In genomic region chr9:97668485-97668884, GRCh38 we compare ENCODE assay signal across 19 cellular contexts. TPM values are rescaled to one million over a fixed set of nuclear protein-coding genes. Genes with fewer than 3 reads are reported as not detected.
DNase-seq lines count a peak whose midpoint lies in the region; ATAC-seq and TF ChIP-seq lines count a peak whose summit lies in the region.
"Had no signal": no experiment of that assay in that cellular context is flagged by ENCODE, and none has a peak within 500 bp of the region (broad histone marks: within the 10 kb centered on the region; RNA-seq: fewer than 3 reads in every experiment).

No MANE protein-coding gene starts in this region.

- H3K4me3 ChIP-seq in naive thymus-derived CD4-positive, alpha-beta T cell (ENCODE audit: low read length), result no peak overlapping the region
- H3K4me3 ChIP-seq: MG63, PC-9 had no signal

- H3K27me3 Mint-ChIP-seq in naive thymus-derived CD4-positive, alpha-beta T cell, result no peaks in the 10 kb centered on the region
- no peaks in the 10 kb centered on the region for H3K27me3 Mint-ChIP-seq in stimulated activated naive CD8-positive, alpha-beta T cell treated with anti-CD3 and anti-CD28 coated beads, Interleukin-15, Interleukin-2, amounts not matched to agents 100 ng/mL and 50 ng/mL, for 24 hours
- H3K27me3 Mint-ChIP-seq: IgD-negative memory B cell had no signal

- H3K4me1 Mint-ChIP-seq in naive thymus-derived CD4-positive, alpha-beta T cell, result peaks cover 3 to 21% (median 15%) of the 10 kb centered on the region in 7 donors
- peaks cover 52% of the 10 kb centered on the region for H3K4me1 Mint-ChIP-seq in stimulated activated naive CD8-positive, alpha-beta T cell treated with anti-CD3 and anti-CD28 coated beads, Interleukin-15, Interleukin-2, amounts not matched to agents 100 ng/mL and 50 ng/mL, for 24 hours (ENCODE audit: low read depth)

- no peaks in the 10 kb centered on the region for H3K9me3 ChIP-seq in naive thymus-derived CD4-positive, alpha-beta T cell (ENCODE audit: control insufficient read depth in 2 of 3, low read length in 3 of 3)
- H3K9me3 ChIP-seq: MG63 had no signal

- no peaks in the 10 kb centered on the region for H3K4me1 ChIP-seq in naive thymus-derived CD4-positive, alpha-beta T cell (ENCODE audit: control insufficient read depth in 2 of 2, insufficient read depth in 2 of 2, low read length in 2 of 2)

- POLR2A ChIA-PET in naive thymus-derived CD4-positive, alpha-beta T cell (lab: Charles Lee), result interaction anchor here (0.8 kb wide), 1 partner anchor 189 kb away, joined by 3 read pairs; no protein-coding TSS in a partner anchor

- no peak for TF ChIP-seq CTCF in GM10266 (IDR thresholded peaks at IDR 0.05; ENCODE audit: control insufficient read depth, insufficient read depth, low read depth, missing control alignments)

- H3K36me3 Mint-ChIP-seq in naive thymus-derived CD4-positive, alpha-beta T cell, result peaks cover 0 to 39% (median 25%) of the 10 kb centered on the region in 5 donors
- peaks cover 92% of the 10 kb centered on the region for H3K36me3 Mint-ChIP-seq in stimulated activated naive CD8-positive, alpha-beta T cell treated with anti-CD3 and anti-CD28 coated beads, Interleukin-15, Interleukin-2, amounts not matched to agents 100 ng/mL and 50 ng/mL, for 24 hours (ENCODE audit: low read depth)

- intact Hi-C loops in naive thymus-derived CD4-positive, alpha-beta T cell (cut with micrococcal nuclease), result no loop called here

- H3K36me3 ChIP-seq in naive thymus-derived CD4-positive, alpha-beta T cell (ENCODE audit: control insufficient read depth in 2 of 3, insufficient read depth in 3 of 3, low read length in 3 of 3), result peaks cover 44 to 94% (median 69%) of the 10 kb centered on the region in 3 experiments

- peak overlapping the region in 5 of 9 donors; percentile 38 to 51 (median 39) for H3K27ac Mint-ChIP-seq in naive thymus-derived CD4-positive, alpha-beta T cell
- H3K27ac Mint-ChIP-seq in stimulated activated naive CD8-positive, alpha-beta T cell treated with anti-CD3 and anti-CD28 coated beads, Interleukin-15, Interleukin-2, amounts not matched to agents 100 ng/mL and 50 ng/mL, for 24 hours, result peak overlapping the region; percentile 68

- CTCF ChIA-PET in naive thymus-derived CD4-positive, alpha-beta T cell (lab: Charles Lee), result no interaction called here

- no peak for ATAC-seq in naive thymus-derived CD4-positive, alpha-beta T cell

- no peaks in the 10 kb centered on the region for H3K27me3 ChIP-seq in naive thymus-derived CD4-positive, alpha-beta T cell (ENCODE audit: control insufficient read depth in 2 of 2, insufficient read depth in 2 of 2, low read length in 2 of 2)
- H3K27me3 ChIP-seq: MG63 had no signal

- no peak overlapping the region for H3K4me3 Mint-ChIP-seq in naive thymus-derived CD4-positive, alpha-beta T cell
- peak overlapping the region; percentile 27 for H3K4me3 Mint-ChIP-seq in stimulated activated naive CD8-positive, alpha-beta T cell treated with anti-CD3 and anti-CD28 coated beads, Interleukin-15, Interleukin-2, amounts not matched to agents 100 ng/mL and 50 ng/mL, for 24 hours
- H3K4me3 Mint-ChIP-seq: IgD-negative memory B cell had no signal

- no peaks in the 10 kb centered on the region for H3K9me3 Mint-ChIP-seq in naive thymus-derived CD4-positive, alpha-beta T cell
- H3K9me3 Mint-ChIP-seq in stimulated activated naive CD8-positive, alpha-beta T cell treated with anti-CD3 and anti-CD28 coated beads, Interleukin-15, Interleukin-2, amounts not matched to agents 100 ng/mL and 50 ng/mL, for 24 hours, result no peaks in the 10 kb centered on the region
- H3K9me3 Mint-ChIP-seq: IgD-negative memory B cell had no signal

- H3K27ac ChIP-seq in naive thymus-derived CD4-positive, alpha-beta T cell (ENCODE audit: low read depth, low read length), result no peak overlapping the region
- H3K27ac ChIP-seq: C4-2B, PC-9, RWPE1 had no signal

- DNase-seq in activated T-cell treated with anti-CD3 and anti-CD28 coated beads for 48 hours (ENCODE audit: low read depth) (peak; percentile 8), activated T-cell treated with anti-CD3 and anti-CD28 coated beads for 4 hours (no peak), GM10266 (ENCODE audit: extremely low spot score) (no peak), AML-193 (lab: John Stamatoyannopoulos, UW) (no peak)
- peak; percentile 10 for DNase-seq in stimulated activated CD4-positive, alpha-beta T cell treated with anti-CD3 and anti-CD28 coated beads, Interleukin-1b, Interleukin-23, amount 100 ng/mL, for 48 hours
- DNase-seq in stimulated activated CD4-positive, alpha-beta T cell treated with anti-CD3 and anti-CD28 coated beads, Interleukin-2, amount 100 ng/mL, for 48 hours, result no peak
- no peak for DNase-seq in naive thymus-derived CD4-positive, alpha-beta T cell
- DNase-seq: GOT3, MG63, NCI-H1048, NCI-H1436, NCI-H2029, NCI-H2171, NCI-H526, PC-9 had no signal

RNA-seq across cellular contexts. Expression of gene XPA, which starts 28.7 kb away (rescaled TPM):
- 10 to 100 TPM; 16.7 to 30.3 (median 23.2) TPM for total RNA-seq in naive thymus-derived CD4-positive, alpha-beta T cell
- 10 to 100 TPM; 32.4 to 38.9 TPM for polyA plus RNA-seq in naive thymus-derived CD4-positive, alpha-beta T cell

RNA-seq across cellular contexts. Expression of gene NCBP1, which starts 34.9 kb away (rescaled TPM):
- 10 to 100 TPM; 33.8 to 42.2 (median 40.6) TPM for total RNA-seq in naive thymus-derived CD4-positive, alpha-beta T cell
- 10 to 100 TPM; 15.9 to 19.7 TPM for polyA plus RNA-seq in naive thymus-derived CD4-positive, alpha-beta T cell

RNA-seq across cellular contexts. Expression of gene TSTD2, which starts 35.3 kb away (rescaled TPM):
- total RNA-seq in naive thymus-derived CD4-positive, alpha-beta T cell, result 10 to 100 TPM; 15.2 to 23.3 (median 18.6) TPM
- 10 to 100 TPM in 1 of 2 donors, 1 to 10 TPM in 1; 9.8 to 12.2 TPM for polyA plus RNA-seq in naive thymus-derived CD4-positive, alpha-beta T cell

Comparison
In these comparisons a context has a peak if more than half of its experiments do, and no peak if none do; other contexts are left out.
1. DNase-seq: peak in activated T-cell treated with anti-CD3 and anti-CD28 coated beads for 48 hours (single experiment) and stimulated activated CD4-positive, alpha-beta T cell treated with anti-CD3 and anti-CD28 coated beads, Interleukin-1b, Interleukin-23, amount 100 ng/mL, for 48 hours (single experiment); none in activated T-cell treated with anti-CD3 and anti-CD28 coated beads for 4 hours (single experiment), stimulated activated CD4-positive, alpha-beta T cell treated with anti-CD3 and anti-CD28 coated beads, Interleukin-2, amount 100 ng/mL, for 48 hours (0 of 2), naive thymus-derived CD4-positive, alpha-beta T cell (0 of 9), GM10266 (single experiment) and AML-193 (0 of 2).